In the genomic region with DNA sequence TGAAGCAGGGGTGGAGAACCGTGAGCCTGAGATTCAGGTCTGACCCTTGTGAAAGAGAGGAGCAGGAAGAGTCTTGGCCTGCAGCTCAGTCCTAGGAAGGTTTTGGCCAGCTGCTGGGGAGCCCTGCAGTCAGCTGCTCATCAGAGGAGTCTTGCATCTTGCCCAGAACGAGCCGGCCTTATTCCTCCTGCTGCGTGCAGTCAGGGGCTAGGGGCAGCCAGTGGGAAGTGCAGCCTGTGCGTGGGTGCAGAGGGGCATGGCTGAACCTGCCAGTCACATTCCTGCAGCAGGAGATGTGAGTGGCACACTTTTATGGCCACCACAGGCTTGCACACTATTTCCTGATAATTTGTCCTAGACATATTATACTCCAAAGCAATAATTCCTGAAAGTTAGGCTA, we compare ENCODE assay signal across 1 cellular context.
TF ChIP-seq lines count a peak whose summit lies in the region.

No MANE protein-coding gene starts in this region.

TF ChIP-seq in H1, 55 proteins besides CTCF, POLR2A, EP300 and RAD21:
- no peak for TF ChIP-seq SIX5 (IDR thresholded peaks at IDR 0.05; ENCODE audit: low read depth, low read length)
- no peak for TF ChIP-seq KDM5A (IDR thresholded peaks at IDR 0.05; ENCODE audit: low read length)
- TF ChIP-seq, protein P1, sequence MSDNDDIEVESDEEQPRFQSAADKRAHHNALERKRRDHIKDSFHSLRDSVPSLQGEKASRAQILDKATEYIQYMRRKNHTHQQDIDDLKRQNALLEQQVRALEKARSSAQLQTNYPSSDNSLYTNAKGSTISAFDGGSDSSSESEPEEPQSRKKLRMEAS (IDR thresholded peaks at IDR 0.05) = no peak
- TF ChIP-seq, protein P2, sequence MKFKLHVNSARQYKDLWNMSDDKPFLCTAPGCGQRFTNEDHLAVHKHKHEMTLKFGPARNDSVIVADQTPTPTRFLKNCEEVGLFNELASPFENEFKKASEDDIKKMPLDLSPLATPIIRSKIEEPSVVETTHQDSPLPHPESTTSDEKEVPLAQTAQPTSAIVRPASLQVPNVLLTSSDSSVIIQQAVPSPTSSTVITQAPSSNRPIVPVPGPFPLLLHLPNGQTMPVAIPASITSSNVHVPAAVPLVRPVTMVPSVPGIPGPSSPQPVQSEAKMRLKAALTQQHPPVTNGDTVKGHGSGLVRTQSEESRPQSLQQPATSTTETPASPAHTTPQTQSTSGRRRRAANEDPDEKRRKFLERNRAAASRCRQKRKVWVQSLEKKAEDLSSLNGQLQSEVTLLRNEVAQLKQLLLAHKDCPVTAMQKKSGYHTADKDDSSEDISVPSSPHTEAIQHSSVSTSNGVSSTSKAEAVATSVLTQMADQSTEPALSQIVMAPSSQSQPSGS (IDR thresholded peaks at IDR 0.05; ENCODE audit: low read length) = no peak
